In genomic region chr13:46181799-46182490, GRCh38 we compare ENCODE assay signal across 8 cellular contexts. TPM values are rescaled to one million over a fixed set of nuclear protein-coding genes. Genes with fewer than 3 reads are reported as not detected.
DNase-seq lines count a peak whose midpoint lies in the region; ATAC-seq and TF ChIP-seq lines count a peak whose summit lies in the region.

Gene LCP1, minus strand, starts transcription at chr13:46182177. Its CDS starts 22,515 bp downstream, at chr13:46159662.

- H3K36me3 Mint-ChIP-seq in immature natural killer cell: peaks cover 4 to 9% (median 5%) of the 10 kb centered on the region in 3 donors

- peaks cover 48% of the 10 kb centered on the region for H3K4me1 ChIP-seq in OCI-LY1 (ENCODE audit: insufficient read depth, low read length, severe bottlenecking)

- DNase-seq in activated T-cell treated with anti-CD3 and anti-CD28 coated beads, Interleukin-2, amount 50 U/mL, for 1 hour: peak; percentile 64
- DNase-seq in immature natural killer cell: peak; percentile 90 to 92 (median 91)
- DNase-seq in stimulated activated CD8-positive, alpha-beta memory T cell treated with anti-CD3 and anti-CD28 coated beads, Interleukin-15, amount 100 ng/mL, for 48 hours (ENCODE audit: low read depth in 2 of 2): peak; percentile 60 to 69
- DNase-seq in COLO829 (ENCODE audit: low spot score): no peak
- no peak for DNase-seq in nucleus accumbens (lab: John Stamatoyannopoulos, UW)

- ATAC-seq in GM18517 (IDR thresholded peaks at IDR 0.05; ENCODE audit: unreplicated experiment) (peak; percentile 70), HG02938 (IDR thresholded peaks at IDR 0.05; ENCODE audit: unreplicated experiment) (peak; percentile 65)

- H3K79me2 ChIP-seq in OCI-LY1 (ENCODE audit: insufficient read depth, low read length): peaks cover 50% of the 10 kb centered on the region

- no peak for TF ChIP-seq CTCF in OCI-LY1 (IDR thresholded peaks at IDR 0.05; ENCODE audit: low read length)

- peak within 1 kb of the TSS; percentile 66 for H3K4me2 ChIP-seq in OCI-LY1 (ENCODE audit: low read length)

- peak within 1 kb of the TSS; percentile 87; the same call in 1 of the 2 replicates for H2AFZ ChIP-seq in OCI-LY1 (ENCODE audit: low read length)

- peaks cover 34% of the 10 kb centered on the region for H3K36me3 ChIP-seq in OCI-LY1 (ENCODE audit: insufficient read depth, low read length)

- H3K4me1 Mint-ChIP-seq in immature natural killer cell: peaks cover 72 to 75% of the 10 kb centered on the region in 2 donors

- no peaks in the 10 kb centered on the region for H3K9me2 ChIP-seq in OCI-LY1 (ENCODE audit: low read depth, low read length)

- peak within 1 kb of the TSS; percentile 80 for H3K9ac ChIP-seq in OCI-LY1 (ENCODE audit: low read length)

- H3K4me3 Mint-ChIP-seq in immature natural killer cell: peak within 1 kb of the TSS; percentile 92 to 99 (median 97)

- no peaks in the 10 kb centered on the region for H4K20me1 ChIP-seq in OCI-LY1 (ENCODE audit: insufficient read depth, low read length)

- H3K9me3 ChIP-seq in OCI-LY1 (ENCODE audit: low read length): no peaks in the 10 kb centered on the region

- H3K27me3 Mint-ChIP-seq in immature natural killer cell (ENCODE audit: low read depth in 3 of 3): peaks cover 14 to 27% (median 22%) of the 10 kb centered on the region in 3 donors

- peaks cover 0 to 3% (median 0%) of the 10 kb centered on the region in 6 donors for H3K9me3 Mint-ChIP-seq in immature natural killer cell

- peaks cover 4% of the 10 kb centered on the region; the same call in 1 of the 2 replicates for H3F3A ChIP-seq in OCI-LY1 (ENCODE audit: insufficient read depth, low read length)

- peak within 1 kb of the TSS; percentile 99 for H3K27ac ChIP-seq in OCI-LY1 (ENCODE audit: low read depth, low read length, poor library complexity, severe bottlenecking)

- H3K4me3 ChIP-seq in OCI-LY1 (ENCODE audit: low read depth, low read length, poor library complexity, severe bottlenecking): peak within 1 kb of the TSS; percentile 85

- H3K27ac Mint-ChIP-seq in immature natural killer cell: peak within 1 kb of the TSS; percentile 92 to 99 (median 94)

- H3K27me3 ChIP-seq in OCI-LY1 (ENCODE audit: insufficient read depth, low read length): no peaks in the 10 kb centered on the region

RNA-seq across cellular contexts. Expression of gene LCP1, which starts in this region (rescaled TPM):
- 1,000 to 10,000 TPM; 1,594 to 2,414 (median 2,262) TPM for polyA plus RNA-seq in immature natural killer cell

Comparison
In these comparisons a context has a peak if more than half of its experiments do, and no peak if none do; other contexts are left out.
1. DNase-seq: peak in activated T-cell treated with anti-CD3 and anti-CD28 coated beads, Interleukin-2, amount 50 U/mL, for 1 hour (single experiment), immature natural killer cell (3 of 3) and stimulated activated CD8-positive, alpha-beta memory T cell treated with anti-CD3 and anti-CD28 coated beads, Interleukin-15, amount 100 ng/mL, for 48 hours (2 of 2); none in COLO829 (single experiment) and nucleus accumbens (0 of 56).